2 cellular contexts compared by ENCODE assay signal in genomic region chr1:162070825-162071224, GRCh38.
A peak's percentile ranks its signal among the peaks of the same experiment; 100 is the strongest.
TF ChIP-seq lines count a peak whose summit lies in the region.

No MANE protein-coding gene starts in this region.

TF ChIP-seq in K562, 482 proteins besides CTCF, POLR2A, EP300 and RAD21:
- TF ChIP-seq ZNF764 (CRISPR knock-in tag; IDR thresholded peaks at IDR 0.05; ENCODE audit: low read depth) (no peak), BRCA1 (IDR thresholded peaks at IDR 0.05) (no peak), BRCA1 (CRISPR knock-in tag; IDR thresholded peaks at IDR 0.05) (peak; percentile 68; the same call in 1 of the 2 replicates)
TF ChIP-seq in K562: peak in this region for 1.

TF ChIP-seq in liver, 16 proteins besides CTCF, POLR2A, EP300 and RAD21:
- TF ChIP-seq JUND (IDR thresholded peaks at IDR 0.05) (no peak), HNF4G (IDR thresholded peaks at IDR 0.05) (no peak), ATF3 (IDR thresholded peaks at IDR 0.05) (no peak), FOXA2 (IDR thresholded peaks at IDR 0.05) (no peak), TAF1 (conservative IDR thresholded peaks at IDR 0.05) (no peak), GABPA (IDR thresholded peaks at IDR 0.05 in 1 of 2, conservative IDR thresholded peaks at IDR 0.05 in 1 of 2) (no peak), YY1 (IDR thresholded peaks at IDR 0.05) (no peak), FOXA1 (IDR thresholded peaks at IDR 0.05) (no peak), EGR1 (IDR thresholded peaks at IDR 0.05; ENCODE audit: low read depth in 2 of 2) (no peak), RXRA (IDR thresholded peaks at IDR 0.05) (no peak), NR2F2 (IDR thresholded peaks at IDR 0.05) (no peak), SP1 (IDR thresholded peaks at IDR 0.05) (no peak), HNF4A (conservative IDR thresholded peaks at IDR 0.05) (no peak)
- TF ChIP-seq, protein P1, sequence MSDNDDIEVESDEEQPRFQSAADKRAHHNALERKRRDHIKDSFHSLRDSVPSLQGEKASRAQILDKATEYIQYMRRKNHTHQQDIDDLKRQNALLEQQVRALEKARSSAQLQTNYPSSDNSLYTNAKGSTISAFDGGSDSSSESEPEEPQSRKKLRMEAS (IDR thresholded peaks at IDR 0.05), result no peak
- TF ChIP-seq, protein P2, sequence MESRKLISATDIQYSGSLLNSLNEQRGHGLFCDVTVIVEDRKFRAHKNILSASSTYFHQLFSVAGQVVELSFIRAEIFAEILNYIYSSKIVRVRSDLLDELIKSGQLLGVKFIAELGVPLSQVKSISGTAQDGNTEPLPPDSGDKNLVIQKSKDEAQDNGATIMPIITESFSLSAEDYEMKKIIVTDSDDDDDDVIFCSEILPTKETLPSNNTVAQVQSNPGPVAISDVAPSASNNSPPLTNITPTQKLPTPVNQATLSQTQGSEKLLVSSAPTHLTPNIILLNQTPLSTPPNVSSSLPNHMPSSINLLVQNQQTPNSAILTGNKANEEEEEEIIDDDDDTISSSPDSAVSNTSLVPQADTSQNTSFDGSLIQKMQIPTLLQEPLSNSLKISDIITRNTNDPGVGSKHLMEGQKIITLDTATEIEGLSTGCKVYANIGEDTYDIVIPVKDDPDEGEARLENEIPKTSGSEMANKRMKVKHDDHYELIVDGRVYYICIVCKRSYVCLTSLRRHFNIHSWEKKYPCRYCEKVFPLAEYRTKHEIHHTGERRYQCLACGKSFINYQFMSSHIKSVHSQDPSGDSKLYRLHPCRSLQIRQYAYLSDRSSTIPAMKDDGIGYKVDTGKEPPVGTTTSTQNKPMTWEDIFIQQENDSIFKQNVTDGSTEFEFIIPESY (IDR thresholded peaks at IDR 0.05), result no peak
- TF ChIP-seq, protein P3, sequence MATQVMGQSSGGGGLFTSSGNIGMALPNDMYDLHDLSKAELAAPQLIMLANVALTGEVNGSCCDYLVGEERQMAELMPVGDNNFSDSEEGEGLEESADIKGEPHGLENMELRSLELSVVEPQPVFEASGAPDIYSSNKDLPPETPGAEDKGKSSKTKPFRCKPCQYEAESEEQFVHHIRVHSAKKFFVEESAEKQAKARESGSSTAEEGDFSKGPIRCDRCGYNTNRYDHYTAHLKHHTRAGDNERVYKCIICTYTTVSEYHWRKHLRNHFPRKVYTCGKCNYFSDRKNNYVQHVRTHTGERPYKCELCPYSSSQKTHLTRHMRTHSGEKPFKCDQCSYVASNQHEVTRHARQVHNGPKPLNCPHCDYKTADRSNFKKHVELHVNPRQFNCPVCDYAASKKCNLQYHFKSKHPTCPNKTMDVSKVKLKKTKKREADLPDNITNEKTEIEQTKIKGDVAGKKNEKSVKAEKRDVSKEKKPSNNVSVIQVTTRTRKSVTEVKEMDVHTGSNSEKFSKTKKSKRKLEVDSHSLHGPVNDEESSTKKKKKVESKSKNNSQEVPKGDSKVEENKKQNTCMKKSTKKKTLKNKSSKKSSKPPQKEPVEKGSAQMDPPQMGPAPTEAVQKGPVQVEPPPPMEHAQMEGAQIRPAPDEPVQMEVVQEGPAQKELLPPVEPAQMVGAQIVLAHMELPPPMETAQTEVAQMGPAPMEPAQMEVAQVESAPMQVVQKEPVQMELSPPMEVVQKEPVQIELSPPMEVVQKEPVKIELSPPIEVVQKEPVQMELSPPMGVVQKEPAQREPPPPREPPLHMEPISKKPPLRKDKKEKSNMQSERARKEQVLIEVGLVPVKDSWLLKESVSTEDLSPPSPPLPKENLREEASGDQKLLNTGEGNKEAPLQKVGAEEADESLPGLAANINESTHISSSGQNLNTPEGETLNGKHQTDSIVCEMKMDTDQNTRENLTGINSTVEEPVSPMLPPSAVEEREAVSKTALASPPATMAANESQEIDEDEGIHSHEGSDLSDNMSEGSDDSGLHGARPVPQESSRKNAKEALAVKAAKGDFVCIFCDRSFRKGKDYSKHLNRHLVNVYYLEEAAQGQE (IDR thresholded peaks at IDR 0.05), result no peak
